ENCODE assay signal across 9 cellular contexts in the genomic region with DNA sequence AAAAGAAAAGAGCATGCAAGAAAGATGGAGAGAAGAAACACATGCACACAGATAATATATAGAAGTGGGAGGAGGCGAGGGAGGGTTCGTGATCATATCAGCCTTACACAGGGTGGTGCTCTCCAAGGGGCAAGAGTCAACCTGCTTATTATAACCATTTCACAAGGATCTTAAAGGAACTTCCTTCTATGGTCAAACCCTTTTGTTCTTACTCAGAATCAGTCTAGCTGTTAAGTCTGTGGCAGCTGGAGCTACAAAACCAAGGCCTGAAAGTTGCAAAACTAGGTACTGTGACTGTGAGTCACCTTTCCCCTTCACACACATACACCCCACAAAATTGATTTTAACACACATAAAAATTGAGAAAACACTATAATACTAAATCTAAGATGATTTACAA. TPM values are rescaled to one million over a fixed set of nuclear protein-coding genes. Genes with fewer than 3 reads are reported as not detected.
DNase-seq lines count a peak whose midpoint lies in the region; ATAC-seq and TF ChIP-seq lines count a peak whose summit lies in the region.
"Had no signal": no experiment of that assay in that cellular context is flagged by ENCODE, and none has a peak within 500 bp of the region (broad histone marks: within the 10 kb centered on the region; RNA-seq: fewer than 3 reads in every experiment).

No MANE protein-coding gene starts in this region.

- DNase-seq in LoVo (ENCODE audit: low spot score) = peak; percentile 18
- peak; percentile 98 for DNase-seq in amniotic epithelial cell (ENCODE audit: low read depth)
- DNase-seq in stimulated activated CD8-positive, alpha-beta memory T cell treated with anti-CD3 and anti-CD28 coated beads, Interleukin-4, amount 100 ng/mL, for 24 hours (ENCODE audit: low read depth) = peak; percentile 28
- DNase-seq in effector CD4-positive, alpha-beta T cell = no peak
- no peak for DNase-seq in occipital lobe (lab: John Stamatoyannopoulos, UW)
- no peak for DNase-seq in central memory CD4-positive, alpha-beta T cell

- peak; percentile 87 for ATAC-seq in GM18505 (IDR thresholded peaks at IDR 0.05; ENCODE audit: unreplicated experiment)
- ATAC-seq in GM21825 (IDR thresholded peaks at IDR 0.05; ENCODE audit: unreplicated experiment) = peak; percentile 87

- no peak for TF ChIP-seq POLR2A in GM18505 (IDR thresholded peaks at IDR 0.05; ENCODE audit: borderline replicate concordance, extremely low read depth, insufficient read depth, insufficient read length)

RNA-seq across cellular contexts. Expression of gene ERMP1, which starts 18.5 kb away (rescaled TPM):
- total RNA-seq in occipital lobe = 18.2 TPM

RNA-seq across cellular contexts. Expression of gene MLANA, which starts 39.2 kb away (rescaled TPM):
- total RNA-seq in occipital lobe = not detected
- total RNA-seq: NCI-H460 had no signal

Comparison
In these comparisons a context has a peak if more than half of its experiments do, and no peak if none do; other contexts are left out.
1. DNase-seq: peak in LoVo (single experiment), amniotic epithelial cell (single experiment) and stimulated activated CD8-positive, alpha-beta memory T cell treated with anti-CD3 and anti-CD28 coated beads, Interleukin-4, amount 100 ng/mL, for 24 hours (single experiment); none in effector CD4-positive, alpha-beta T cell (single experiment), occipital lobe (single experiment) and central memory CD4-positive, alpha-beta T cell (single experiment).